Comparison of ENCODE assay signal across 22 cellular contexts in the genomic region with DNA sequence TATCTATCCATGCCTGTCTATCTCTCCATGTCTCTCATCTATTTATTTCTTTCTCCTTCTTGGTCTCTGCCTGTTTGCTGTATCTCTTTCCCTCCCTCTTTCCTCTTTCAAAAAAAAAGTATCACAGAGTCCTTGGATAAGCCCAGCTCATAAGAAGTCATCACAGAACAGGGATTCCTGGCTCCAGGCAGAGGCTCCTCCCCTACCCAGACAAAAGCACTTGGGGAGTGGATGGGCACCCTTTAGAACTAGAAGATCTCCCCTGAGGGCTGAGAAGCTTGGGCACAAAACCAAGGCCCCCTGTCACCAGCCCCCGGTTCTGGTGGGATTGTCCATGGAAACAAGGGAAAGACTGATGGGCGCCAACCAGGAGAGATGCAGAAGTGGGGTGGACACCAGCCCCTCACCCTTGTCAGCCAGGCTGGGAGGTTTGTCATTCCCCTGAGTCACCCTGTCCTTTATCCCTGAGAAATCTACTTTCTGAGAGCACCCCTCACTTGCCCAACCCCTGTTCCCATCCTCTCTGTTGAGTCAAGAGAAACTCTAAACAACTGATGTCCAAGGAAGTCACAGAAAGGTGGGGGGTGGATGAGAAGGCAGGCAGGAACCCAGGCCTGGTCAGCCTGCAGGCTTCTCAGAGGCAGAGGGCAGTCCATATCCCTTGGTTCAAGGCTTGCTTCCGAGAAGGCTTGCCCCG.
DNase-seq lines count a peak whose midpoint lies in the region; ATAC-seq and TF ChIP-seq lines count a peak whose summit lies in the region.
"Had no signal": no experiment of that assay in that cellular context is flagged by ENCODE, and none has a peak within 500 bp of the region (broad histone marks: within the 10 kb centered on the region; RNA-seq: fewer than 3 reads in every experiment).

No MANE protein-coding gene starts in this region.

- in situ Hi-C loops in transverse colon (cut with MboI; ENCODE audit: low pct_ligation_motif_present in 1 of 4, low pct_unique_long_range_greater_than_20kb in 1 of 4, low sequenced_read_pairs in 3 of 4), result no loop called here

- H3K36me3 ChIP-seq in ascending aorta, result peaks cover 96 to 100% of the 10 kb centered on the region in 2 donors
- H3K36me3 ChIP-seq in muscle layer of duodenum (ENCODE audit: control insufficient read depth in 1 of 2, insufficient read depth in 2 of 2, low read length in 2 of 2), result peaks cover 40 to 65% of the 10 kb centered on the region in 2 donors
- no peaks in the 10 kb centered on the region for H3K36me3 ChIP-seq in transverse colon
- no peaks in the 10 kb centered on the region for H3K36me3 ChIP-seq in testis (ENCODE audit: low read depth, missing control alignments)

- peak; percentile 6 for DNase-seq in EL
- DNase-seq in ascending aorta (ENCODE audit: low spot score in 2 of 2), result peak in 1 of 2 donors; percentile 62
- DNase-seq in transverse colon, result no peak
- DNase-seq in cerebellar nuclear complex (lab: John Stamatoyannopoulos, UW), result no peak
- DNase-seq in testis, result no peak
- DNase-seq: activated CD4-positive, CD25-positive, alpha-beta regulatory T cell; activated CD8-positive, alpha-beta T cell treated with anti-CD3 and anti-CD28 coated beads for 36 hours; activated naive CD4-positive, alpha-beta T cell; activated T-cell treated with anti-CD3 and anti-CD28 coated beads, Interleukin-2, amount 50 U/mL, for 24 hours; CD8-positive, alpha-beta T cell; dorsolateral prefrontal cortex; NCI-H1105 treated with DMSO at 0.1 percent for 48 hours; NCI-H2029 treated with DMSO at 0.1 percent for 48 hours; SHP77; spleen; stimulated activated CD4-positive, alpha-beta T cell treated with anti-CD3 and anti-CD28 coated beads, Interleukin-4, amount 100 ng/mL, for 1 hour; stimulated activated naive CD4-positive, alpha-beta T cell treated with Interleukin-2 at 50 U/mL for 16 hours; SW 1271 had no signal

- WGBS in transverse colon (ENCODE audit: low coverage in 1 of 2), 2 donors, result 75% methylated on average over 4 of the region's 4 CpGs; no CpG with 5 or more reads in 1 of the 2 donors
- 60 to 77% methylated on average over 1 to 4 of the region's 4 CpGs for WGBS in testis, 2 donors

- no peak for TF ChIP-seq POLR2A in transverse colon (IDR thresholded peaks at IDR 0.05)
- no peak for TF ChIP-seq POLR2A in testis (IDR thresholded peaks at IDR 0.05)

- H3K9me3 ChIP-seq in ascending aorta (no peaks in the 10 kb centered on the region), muscle layer of duodenum (ENCODE audit: control insufficient read depth in 1 of 2, low read length in 2 of 2) (no peaks in the 10 kb centered on the region), transverse colon (no peaks in the 10 kb centered on the region), testis (no peaks in the 10 kb centered on the region)
- H3K9me3 ChIP-seq: spleen had no signal

- H3K4me3 ChIP-seq in ascending aorta, result no peak overlapping the region
- H3K4me3 ChIP-seq in muscle layer of duodenum (ENCODE audit: low read depth in 1 of 2, low read length in 2 of 2), result no peak overlapping the region
- H3K4me3 ChIP-seq in transverse colon, result no peak overlapping the region
- no peak overlapping the region for H3K4me3 ChIP-seq in testis
- H3K4me3 ChIP-seq: dorsolateral prefrontal cortex, GM12878, lung, spleen had no signal

- TF ChIP-seq CTCF in ascending aorta (IDR thresholded peaks at IDR 0.05) (no peak), transverse colon (IDR thresholded peaks at IDR 0.05) (no peak), testis (IDR thresholded peaks at IDR 0.05) (no peak)

- TF ChIP-seq EP300 in transverse colon (IDR thresholded peaks at IDR 0.05; ENCODE audit: low read depth), result no peak

- intact Hi-C loops in ascending aorta (cut with DNase I) (loop anchor here (2.0 kb wide), 1 partner anchor 17 kb away; no protein-coding TSS in a partner anchor), transverse colon (cut with DNase I; ENCODE audit: low total_unique reads) (loop anchor here (5.0 kb wide), 1 partner anchor 88 kb away; no protein-coding TSS in a partner anchor), testis (cut with DNase I; ENCODE audit: low total_unique reads) (no loop called here)

- H3K27me3 ChIP-seq in ascending aorta (no peaks in the 10 kb centered on the region), muscle layer of duodenum (ENCODE audit: low read depth, low read length) (no peaks in the 10 kb centered on the region), transverse colon (no peaks in the 10 kb centered on the region), testis (no peaks in the 10 kb centered on the region)
- H3K27me3 ChIP-seq: dorsolateral prefrontal cortex, spleen had no signal

- no peak for ATAC-seq in HG03432 (IDR thresholded peaks at IDR 0.05; ENCODE audit: unreplicated experiment)
- ATAC-seq: activated CD8-positive, alpha-beta T cell treated with anti-CD3 and anti-CD28 coated beads for 36 hours; CD8-positive, alpha-beta T cell; GM12878 had no signal

- peaks cover 0 to 50% of the 10 kb centered on the region in 2 donors for H3K4me1 ChIP-seq in ascending aorta
- peaks cover 0 to 57% of the 10 kb centered on the region in 2 donors for H3K4me1 ChIP-seq in muscle layer of duodenum (ENCODE audit: control insufficient read depth in 1 of 2, insufficient read depth in 2 of 2, low read length in 2 of 2)
- peaks cover 0 to 18% (median 8%) of the 10 kb centered on the region in 4 donors for H3K4me1 ChIP-seq in transverse colon
- H3K4me1 ChIP-seq in testis, result peaks cover 42% of the 10 kb centered on the region

- peak overlapping the region; percentile 56 to 62 for H3K27ac ChIP-seq in ascending aorta
- H3K27ac ChIP-seq in muscle layer of duodenum (ENCODE audit: low read length), result peak overlapping the region; percentile 25
- H3K27ac ChIP-seq in transverse colon, result peak overlapping the region; percentile 13 to 81 (median 38)
- H3K27ac ChIP-seq in testis, result peak overlapping the region in 1 of 2 donors; percentile 45
